31 cellular contexts compared by ENCODE assay signal in the genomic region with DNA sequence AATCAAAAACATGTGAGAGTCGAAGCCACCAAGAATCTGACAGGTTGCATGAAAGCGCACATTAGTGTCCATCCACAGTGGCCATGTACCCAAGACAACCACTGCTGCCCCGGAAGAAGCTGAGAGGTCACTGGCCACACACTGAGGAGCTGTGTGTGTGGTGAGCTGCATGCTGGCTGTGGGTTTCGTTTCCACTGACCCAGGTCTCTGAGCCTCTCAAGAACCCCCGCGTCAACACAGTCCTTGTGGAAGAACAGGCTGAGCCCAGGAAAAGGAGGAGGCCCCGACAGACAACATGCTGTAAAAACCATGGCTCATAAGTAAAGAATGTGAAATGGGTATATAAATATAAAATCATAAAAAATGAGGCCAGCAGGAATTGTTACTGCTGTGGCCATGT. TPM values are rescaled to one million over a fixed set of nuclear protein-coding genes. Genes with fewer than 3 reads are reported as not detected.
DNase-seq lines count a peak whose midpoint lies in the region; ATAC-seq and TF ChIP-seq lines count a peak whose summit lies in the region.
"Had no signal": no experiment of that assay in that cellular context is flagged by ENCODE, and none has a peak within 500 bp of the region (broad histone marks: within the 10 kb centered on the region; RNA-seq: fewer than 3 reads in every experiment).

No MANE protein-coding gene starts in this region.

- H2BK12ac ChIP-seq in H9 (ENCODE audit: insufficient read length, low read depth, low read length) = no peak overlapping the region

- ATAC-seq in PC-3 (peak; percentile 37; the same call in 1 of the 2 replicates), HG03135 (IDR thresholded peaks at IDR 0.05; ENCODE audit: unreplicated experiment) (no peak)
- ATAC-seq: A549, GM12878, GM23338, Right ventricle myocardium inferior, SK-N-SH treated with all-trans-retinoic acid at 6 μM for 48 hours had no signal

- TF ChIP-seq CTCF in H9 (conservative IDR thresholded peaks at IDR 0.05) = no peak
- TF ChIP-seq CTCF in PC-3 (conservative IDR thresholded peaks at IDR 0.05; ENCODE audit: low read depth, low read length) = no peak
- no peak for TF ChIP-seq CTCF in spleen (IDR thresholded peaks at IDR 0.05 in 8 of 11, conservative IDR thresholded peaks at IDR 0.05 in 3 of 11)

- BruUV-seq in PC-3 (replicated peaks; lab: Mats Ljungman, UMichigan) = no TSS peak

- H2AK5ac ChIP-seq in H9 (ENCODE audit: insufficient read length, low read length) = no peak overlapping the region

- H3K18ac ChIP-seq in H9 (ENCODE audit: insufficient read length, low read depth, low read length) = peak overlapping the region; percentile 9

- no peaks in the 10 kb centered on the region for H3K9me3 ChIP-seq in H9 (ENCODE audit: control insufficient read depth, low read depth, low read length)
- H3K9me3 ChIP-seq in PC-3 (ENCODE audit: low read length) = no peaks in the 10 kb centered on the region
- H3K9me3 ChIP-seq in spleen = no peaks in the 10 kb centered on the region
- H3K9me3 ChIP-seq: A549; BLaER1 treated with 17β-estradiol and CSF1 and Interleukin-3, amounts not matched to agents 10 nM and 100 nM; SJCRH30 had no signal

- H3K4me3 Mint-ChIP-seq in H9 = no peak overlapping the region
- H3K4me3 Mint-ChIP-seq: CD4-positive, alpha-beta T cell; GM23338 had no signal

- no CpG with 5 or more reads among the region's 7 CpGs for WGBS in H9 (ENCODE audit: extremely low coverage, insufficient read length, low lambda C conversion rate)
- 72 to 84% (median 78%) methylated on average over 6 to 7 of the region's 7 CpGs for WGBS in spleen, 5 donors

- H3K9me3 Mint-ChIP-seq in H9 = peaks cover 7 to 12% of the 10 kb centered on the region in 2 experiments
- H3K9me3 Mint-ChIP-seq: CD4-positive, alpha-beta T cell had no signal

- no peak overlapping the region for H3K4ac ChIP-seq in H9 (ENCODE audit: low read depth, low read length)

- H3K4me2 ChIP-seq in H9 (ENCODE audit: insufficient read depth, insufficient read length, low read length) = no peak overlapping the region
- no peak overlapping the region for H3K4me2 ChIP-seq in PC-3 (ENCODE audit: low read length)
- H3K4me2 ChIP-seq: A549; BLaER1 treated with 17β-estradiol and CSF1 and Interleukin-3, amounts not matched to agents 10 nM and 100 nM; GM23338; PC-9 had no signal

- POLR2A ChIA-PET in PC-3 (lab: Charles Lee; ENCODE audit: unreplicated experiment) = no interaction called here

- H3F3A ChIP-seq in PC-3 (ENCODE audit: low read length, unreplicated experiment) = no peaks in the 10 kb centered on the region

- H2AFZ ChIP-seq in H9 (ENCODE audit: low read length) (no peak overlapping the region), PC-3 (ENCODE audit: low read length) (no peak overlapping the region)
- H2AFZ ChIP-seq: GM23338, PC-9 had no signal

- H4K5ac ChIP-seq in H9 (ENCODE audit: insufficient read length, low read depth, low read length) = no peak overlapping the region

- H3K4me1 ChIP-seq in H9 (ENCODE audit: insufficient read depth, low read length) = peaks cover 7% of the 10 kb centered on the region
- no peaks in the 10 kb centered on the region; the same call in 1 of the 2 replicates for H3K4me1 ChIP-seq in PC-3 (ENCODE audit: insufficient read depth, low read length)
- no peaks in the 10 kb centered on the region for H3K4me1 ChIP-seq in spleen
- H3K4me1 ChIP-seq: A549; BLaER1 treated with 17β-estradiol and CSF1 and Interleukin-3, amounts not matched to agents 10 nM and 100 nM; SJCRH30 had no signal

- no peaks in the 10 kb centered on the region for H3K9me2 ChIP-seq in PC-3 (replicated peaks; ENCODE audit: low read length)

- H3K23me2 ChIP-seq in H9 (ENCODE audit: insufficient read length, low read depth, low read length, poor library complexity, severe bottlenecking) = no peaks in the 10 kb centered on the region

- peak; percentile 22 for DNase-seq in H9
- peak; percentile 31 for DNase-seq in PC-3
- peak; percentile 49 for DNase-seq in islet precursor cell
- peak; percentile 28 for DNase-seq in spleen
- DNase-seq in stimulated activated CD4-positive, alpha-beta T cell treated with anti-CD3 and anti-CD28 coated beads, Interleukin-2, amount 100 ng/mL, for 48 hours = no peak
- DNase-seq in activated CD8-positive, alpha-beta memory T cell treated with anti-CD3 and anti-CD28 coated beads for 24 hours = no peak
- DNase-seq: AML-193; DMS53; GDM1; HCEC 1CT; Kasumi-1; MV-4-11; NCI-H1105; NCI-H1436 treated with DMSO at 0.1 percent for 48 hours; NCI-H2029; NCI-H446 treated with DMSO at 0.1 percent for 48 hours; NCI-H526; NK-92 treated with Interleukin-12 subunit alpha and Interleukin-12 subunit beta, amount 100 ng/mL, for 24 hours; PC-9; SJCRH30 had no signal

- H2BK15ac ChIP-seq in H9 (ENCODE audit: low read depth, low read length) = no peak overlapping the region

- peaks cover 21 to 46% of the 10 kb centered on the region in 2 experiments for H3K4me1 Mint-ChIP-seq in H9

- no peak overlapping the region for H2BK120ac ChIP-seq in H9 (ENCODE audit: low read depth, low read length, poor library complexity, severe bottlenecking)

- H3K27me3 Mint-ChIP-seq in H9 (ENCODE audit: low read depth) = peaks cover 8% of the 10 kb centered on the region

- no peak overlapping the region for H4K91ac ChIP-seq in H9 (ENCODE audit: insufficient read length, low read depth, low read length)

- H3K14ac ChIP-seq in H9 (ENCODE audit: insufficient read depth, low read length) = no peak overlapping the region

- CTCF ChIA-PET in PC-3 (lab: Charles Lee) = no interaction called here

- H3K79me1 ChIP-seq in H9 (ENCODE audit: insufficient read depth, low read depth, low read length, poor library complexity, severe bottlenecking) = no peaks in the 10 kb centered on the region

- H4K20me1 ChIP-seq in H9 (ENCODE audit: control insufficient read depth, insufficient read depth, insufficient read length) (no peaks in the 10 kb centered on the region), PC-3 (ENCODE audit: low read length) (no peaks in the 10 kb centered on the region)
- H4K20me1 ChIP-seq: BLaER1 treated with 17β-estradiol and CSF1 and Interleukin-3, amounts not matched to agents 10 nM and 100 nM had no signal

- H3K79me2 ChIP-seq in H9 (ENCODE audit: insufficient read depth, low read length) (no peaks in the 10 kb centered on the region), PC-3 (ENCODE audit: low read length) (no peaks in the 10 kb centered on the region)

- no peaks in the 10 kb centered on the region for H3K36me3 ChIP-seq in PC-3 (ENCODE audit: low read depth, low read length)
- no peaks in the 10 kb centered on the region for H3K36me3 ChIP-seq in spleen
- H3K36me3 ChIP-seq: BLaER1 treated with 17β-estradiol and CSF1 and Interleukin-3, amounts not matched to agents 10 nM and 100 nM; SJCRH30 had no signal

- no peaks in the 10 kb centered on the region; the same call in 1 of the 2 replicates for H3K27me3 ChIP-seq in H9 (ENCODE audit: insufficient read depth, low read length)
- H3K27me3 ChIP-seq in PC-3 (ENCODE audit: low read length) = peaks cover 44% of the 10 kb centered on the region
- peaks cover 0 to 34% (median 4%) of the 10 kb centered on the region in 7 donors for H3K27me3 ChIP-seq in spleen (replicated peaks in 1 of 7)
- H3K27me3 ChIP-seq: SJCRH30 had no signal

- no peak overlapping the region for H3K27ac Mint-ChIP-seq in H9
- H3K27ac Mint-ChIP-seq: CD4-positive, alpha-beta T cell; GM23338 had no signal

- H3K27ac ChIP-seq in H9 (ENCODE audit: insufficient read length, low read depth, low read length) (no peak overlapping the region), PC-3 (ENCODE audit: low read length) (no peak overlapping the region), spleen (no peak overlapping the region)
- H3K27ac ChIP-seq: A549; BLaER1 treated with 17β-estradiol and CSF1 and Interleukin-3, amounts not matched to agents 10 nM and 100 nM; HL-60; PC-9; SJCRH30 had no signal

- H3K9ac ChIP-seq in H9 (ENCODE audit: extremely low read depth, insufficient read length, low read length) (no peak overlapping the region), PC-3 (ENCODE audit: low read length) (no peak overlapping the region)
- H3K9ac ChIP-seq: BLaER1 treated with 17β-estradiol and CSF1 and Interleukin-3, amounts not matched to agents 10 nM and 100 nM had no signal

- no peak overlapping the region for H4K8ac ChIP-seq in H9 (replicated peaks; ENCODE audit: insufficient read length, low read depth, low read length)

- H3K56ac ChIP-seq in H9 (ENCODE audit: insufficient read length, low read depth, low read length) = no peak overlapping the region

- H3K23ac ChIP-seq in H9 (ENCODE audit: insufficient read length, low read depth, low read length) = no peak overlapping the region

- TF ChIP-seq POLR2A in spleen (IDR thresholded peaks at IDR 0.05) = no peak

- no peak overlapping the region for H3K4me3 ChIP-seq in PC-3 (ENCODE audit: low read length)
- no peak overlapping the region for H3K4me3 ChIP-seq in spleen
- H3K4me3 ChIP-seq: A549; BLaER1 treated with 17β-estradiol and CSF1 and Interleukin-3, amounts not matched to agents 10 nM and 100 nM; GM12878; GM23338; PC-9; SJCRH30 had no signal

- intact Hi-C loops in PC-3 (cut with micrococcal nuclease) (no loop called here), spleen (cut with DNase I; ENCODE audit: low total_unique reads) (no loop called here)

- no peak overlapping the region for H2BK20ac ChIP-seq in H9 (ENCODE audit: low read depth, low read length, poor library complexity, severe bottlenecking)

- H2BK5ac ChIP-seq in H9 (ENCODE audit: insufficient read length, low read length) = no peak overlapping the region

- H3T11ph ChIP-seq in H9 (ENCODE audit: low read length) = no peak overlapping the region

- peaks cover 2 to 25% (median 24%) of the 10 kb centered on the region in 3 experiments; a peak in 5 of 7 replicates for H3K36me3 Mint-ChIP-seq in H9 (ENCODE audit: insufficient read depth in 1 of 3, low read depth in 3 of 3)

RNA-seq across cellular contexts. Expression of a gene that starts 8.2 kb away (rescaled TPM):
- total RNA-seq in H9 (2021) (1.5 and 1.6 TPM in 2 replicates), PC-3 (2014; rRNA removed) (not detected in 2 replicates), spleen (1 to 10 TPM in 1 of 7 donors, under 1 TPM in 6; 0.61 to 1.4 (median 0.68) TPM)
- polyA plus RNA-seq in spleen = under 1 TPM; 0.41 to 0.58 (median 0.48) TPM
- total RNA-seq: GM12878, MCF 10A, PC-9, RPMI7951 had no signal
- polyA plus RNA-seq: A549, GM12878 had no signal

Comparison
In these comparisons a context has a peak if more than half of its experiments do, and no peak if none do; other contexts are left out.
1. DNase-seq: peak in H9 (single experiment), PC-3 (single experiment), islet precursor cell (single experiment) and spleen (single experiment); none in stimulated activated CD4-positive, alpha-beta T cell treated with anti-CD3 and anti-CD28 coated beads, Interleukin-2, amount 100 ng/mL, for 48 hours (0 of 2) and activated CD8-positive, alpha-beta memory T cell treated with anti-CD3 and anti-CD28 coated beads for 24 hours (single experiment).